10 cellular contexts compared by ENCODE assay signal in genomic region chr4:118682928-118683327, GRCh38.
DNase-seq lines count a peak whose midpoint lies in the region; ATAC-seq and TF ChIP-seq lines count a peak whose summit lies in the region.
"Had no signal": no experiment of that assay in that cellular context is flagged by ENCODE, and none has a peak within 500 bp of the region (broad histone marks: within the 10 kb centered on the region; RNA-seq: fewer than 3 reads in every experiment).

No MANE protein-coding gene starts in this region.

- no peak for ATAC-seq in GM21825 (IDR thresholded peaks at IDR 0.05; ENCODE audit: unreplicated experiment)

- peak; percentile 48 for TF ChIP-seq CTCF in epithelial cell of esophagus (IDR thresholded peaks at IDR 0.05; ENCODE audit: insufficient read depth, low read depth, low read length, missing control alignments)

- DNase-seq in NCI-H2171 (lab: John Stamatoyannopoulos, UW) (peak; percentile 1), NCI-H2171 treated with DMSO at 0.1 percent for 48 hours (lab: John Stamatoyannopoulos, UW) (no peak), NOMO-1 treated with dmso at 0.1 percent for 144 hours (lab: John Stamatoyannopoulos, UW; ENCODE audit: unreplicated experiment) (peak; percentile 48), epithelial cell of esophagus (ENCODE audit: low read depth) (peak; percentile 38), stromal cell of bone marrow (ENCODE audit: low read depth) (peak; percentile 37), NCI-H2107 treated with DMSO at 0.1 percent for 48 hours (lab: John Stamatoyannopoulos, UW; ENCODE audit: unreplicated experiment) (no peak), NCI-H1436 treated with DMSO at 0.1 percent for 48 hours (lab: John Stamatoyannopoulos, UW) (no peak)
- DNase-seq: CD8-positive, alpha-beta memory T cell; NCI-H2029 had no signal

- H3K4me3 ChIP-seq in epithelial cell of esophagus (ENCODE audit: low read length): no peak overlapping the region

Comparison
In these comparisons a context has a peak if more than half of its experiments do, and no peak if none do; other contexts are left out.
1. DNase-seq: peak in NCI-H2171 (single experiment), NOMO-1 treated with dmso at 0.1 percent for 144 hours (single experiment), epithelial cell of esophagus (single experiment) and stromal cell of bone marrow (single experiment); none in NCI-H2171 treated with DMSO at 0.1 percent for 48 hours (single experiment), NCI-H2107 treated with DMSO at 0.1 percent for 48 hours (single experiment) and NCI-H1436 treated with DMSO at 0.1 percent for 48 hours (single experiment).